In genomic region chrX:156024949-156025492, GRCh38 we compare ENCODE assay signal across 3 cellular contexts. TPM values are rescaled to one million over a fixed set of nuclear protein-coding genes. Genes with fewer than 3 reads are reported as not detected.
"Had no signal": no experiment of that assay in that cellular context is flagged by ENCODE, and none has a peak within 500 bp of the region (broad histone marks: within the 10 kb centered on the region; RNA-seq: fewer than 3 reads in every experiment).

No MANE protein-coding gene starts in this region.

RNA-seq across cellular contexts. Expression of gene IL9R, which starts 27.5 kb away (rescaled TPM):
- total RNA-seq: GM23248, H4, HepG2 had no signal
- polyA plus RNA-seq: GM23248, HepG2 had no signal
